ENCODE assay signal across 27 cellular contexts in the genomic region with DNA sequence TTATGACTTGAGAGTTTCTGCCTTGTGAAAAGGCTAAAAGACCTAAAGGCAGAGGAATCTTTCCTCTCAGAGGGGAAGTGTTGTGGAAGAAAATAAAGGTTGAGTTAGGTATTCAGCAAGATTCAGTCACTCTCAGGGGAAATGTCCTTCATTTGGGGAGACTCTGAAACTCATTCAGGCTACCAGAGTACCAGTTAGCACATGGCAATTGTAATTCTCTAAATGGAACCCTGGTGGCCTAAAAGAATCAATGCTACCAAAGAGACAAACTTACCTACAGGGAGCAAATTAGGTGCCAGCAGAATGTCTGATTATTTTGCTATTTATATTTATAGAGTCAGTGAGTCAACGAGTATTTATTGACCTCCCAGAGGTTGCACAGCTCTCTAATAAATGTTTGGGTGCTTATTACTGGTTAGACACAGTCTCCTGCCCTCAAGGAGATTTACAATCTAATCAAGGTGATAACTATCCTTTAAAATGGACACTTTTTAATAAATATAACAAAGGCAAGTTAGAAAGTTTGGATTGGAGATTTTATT.
"Had no signal": no experiment of that assay in that cellular context is flagged by ENCODE, and none has a peak within 500 bp of the region (broad histone marks: within the 10 kb centered on the region; RNA-seq: fewer than 3 reads in every experiment).

No MANE protein-coding gene starts in this region.

- H3K9me3 Mint-ChIP-seq: activated B cell treated with CpG ODN at 0.5 μM for 24 hours; activated T-cell treated with anti-CD3 and anti-CD28 coated beads, Interleukin-2, amount 50 U/mL, for 4 hours; activated T-helper 2 cell treated with anti-CD3 and anti-CD28 coated beads, Interferon-gamma antibody, Interleukin-2, Interleukin-4, amounts not matched to agents 10 μg/mL and 5 μg/mL and 100 μg/mL, durations not matched to agents 14 hours and 24 hours and 36 hours; central memory CD8-positive, alpha-beta T cell; nephron progenitor cell; stimulated activated naive B cell treated with anti-CD40 and anti-IgM and Interleukin-4, amounts not matched to agents 10 μg/mL and 1 μg/mL and 100 μg/mL, for 72 hours; T-helper 1 cell treated with Interleukin-12 subunit alpha and Interleukin-12 subunit beta and Interleukin-4 antibody, amounts not matched to agents 30 μg/mL and 1 μg/mL, for 36 hours had no signal

- H3K36me3 ChIP-seq: adrenal gland, ascending aorta, brain microvascular endothelial cell, esophagus squamous epithelium, gastroesophageal sphincter, left ventricle myocardium inferior, uterus had no signal

- DNase-seq: activated B cell treated with CpG ODN at 0.5 μM for 24 hours; activated CD4-positive, alpha-beta T cell treated with anti-CD3 and anti-CD28 coated beads for 36 hours; activated CD4-positive, alpha-beta T cell treated with anti-CD3 and anti-CD28 coated beads, Interleukin-2, amount 50 U/mL, for 4 hours; activated CD8-positive, alpha-beta memory T cell treated with anti-CD3 and anti-CD28 coated beads for 24 hours; activated CD8-positive, alpha-beta memory T cell treated with anti-CD3 and anti-CD28 coated beads, Interleukin-2, amount 50 U/mL, for 48 hours; activated naive CD4-positive, alpha-beta T cell; activated T-cell treated with anti-CD3 and anti-CD28 coated beads, Interleukin-2, amount 50 U/mL, for 4 hours; adrenal gland; brain microvascular endothelial cell; esophagus squamous epithelium; hypothalamus; left ventricle myocardium inferior; mammary epithelial cell; nephron progenitor cell; stimulated activated CD4-positive, alpha-beta T cell treated with anti-CD3 and anti-CD28 coated beads, Interleukin-2, amount 100 ng/mL, for 48 hours; stimulated activated CD8-positive, alpha-beta memory T cell treated with anti-CD3 and anti-CD28 coated beads, Interleukin-4, amount 100 ng/mL, for 48 hours; stimulated activated naive B cell treated with anti-CD40 and anti-IgM and Interleukin-4, amounts not matched to agents 10 μg/mL and 1 μg/mL and 100 μg/mL, for 72 hours; T1000; trophoblast cell; uterus had no signal

- H3K36me3 Mint-ChIP-seq: activated naive CD8-positive, alpha-beta T cell had no signal

- H3K4me1 ChIP-seq: adrenal gland, ascending aorta, esophagus squamous epithelium, gastroesophageal sphincter, uterus had no signal

- H3K27ac ChIP-seq: adrenal gland, ascending aorta, brain microvascular endothelial cell, esophagus squamous epithelium, gastroesophageal sphincter, left ventricle myocardium inferior, uterus had no signal

- H3K27ac Mint-ChIP-seq: activated B cell treated with CpG ODN at 0.5 μM for 24 hours; activated CD4-positive, alpha-beta T cell treated with anti-CD3 and anti-CD28 coated beads for 36 hours; activated naive CD8-positive, alpha-beta T cell; activated T-helper 2 cell treated with anti-CD3 and anti-CD28 coated beads, Interferon-gamma antibody, Interleukin-2, Interleukin-4, amounts not matched to agents 10 μg/mL and 5 μg/mL and 100 μg/mL, durations not matched to agents 14 hours and 24 hours and 36 hours; nephron progenitor cell; stimulated activated naive B cell treated with anti-CD40 and anti-IgM and Interleukin-4, amounts not matched to agents 10 μg/mL and 1 μg/mL and 100 μg/mL, for 72 hours; T-helper 1 cell treated with Interleukin-12 subunit alpha and Interleukin-12 subunit beta and Interleukin-4 antibody, amounts not matched to agents 30 μg/mL and 1 μg/mL, for 36 hours had no signal

- H3K4me1 Mint-ChIP-seq: activated B cell treated with CpG ODN at 0.5 μM for 24 hours; activated CD4-positive, alpha-beta T cell treated with anti-CD3 and anti-CD28 coated beads for 36 hours; central memory CD8-positive, alpha-beta T cell; stimulated activated naive B cell treated with anti-CD40 and anti-IgM and Interleukin-4, amounts not matched to agents 10 μg/mL and 1 μg/mL and 100 μg/mL, for 72 hours had no signal

- H3K27me3 ChIP-seq: adrenal gland, ascending aorta, brain microvascular endothelial cell, esophagus squamous epithelium, gastroesophageal sphincter, uterus had no signal

- FAIRE-seq: colon had no signal

- H3K4me3 Mint-ChIP-seq: activated B cell treated with CpG ODN at 0.5 μM for 24 hours; activated CD4-positive, alpha-beta T cell treated with anti-CD3 and anti-CD28 coated beads for 36 hours; activated naive CD8-positive, alpha-beta T cell; activated T-cell treated with anti-CD3 and anti-CD28 coated beads, Interleukin-2, amount 50 U/mL, for 4 hours; central memory CD8-positive, alpha-beta T cell; nephron progenitor cell; stimulated activated naive B cell treated with anti-CD40 and anti-IgM and Interleukin-4, amounts not matched to agents 10 μg/mL and 1 μg/mL and 100 μg/mL, for 72 hours; T-helper 1 cell treated with Interleukin-12 subunit alpha and Interleukin-12 subunit beta and Interleukin-4 antibody, amounts not matched to agents 30 μg/mL and 1 μg/mL, for 36 hours had no signal

- H3K9me3 ChIP-seq: adrenal gland, ascending aorta, esophagus squamous epithelium, gastroesophageal sphincter, left ventricle myocardium inferior, uterus had no signal

- H3K4me3 ChIP-seq: adrenal gland, ascending aorta, esophagus squamous epithelium, gastroesophageal sphincter, left ventricle myocardium inferior, uterus had no signal

- ATAC-seq: activated CD4-positive, alpha-beta T cell treated with anti-CD3 and anti-CD28 coated beads for 36 hours; activated T-cell treated with anti-CD3 and anti-CD28 coated beads, Interleukin-2, amount 50 U/mL, for 4 hours; gastroesophageal sphincter; stimulated activated naive B cell treated with anti-CD40 and anti-IgM and Interleukin-4, amounts not matched to agents 10 μg/mL and 1 μg/mL and 100 μg/mL, for 72 hours had no signal
